Comparison of ENCODE assay signal across 15 cellular contexts in genomic region chr9:37437616-37438015, GRCh38. TPM values are rescaled to one million over a fixed set of nuclear protein-coding genes. Genes with fewer than 3 reads are reported as not detected.
DNase-seq lines count a peak whose midpoint lies in the region; ATAC-seq and TF ChIP-seq lines count a peak whose summit lies in the region.
"Had no signal": no experiment of that assay in that cellular context is flagged by ENCODE, and none has a peak within 500 bp of the region (broad histone marks: within the 10 kb centered on the region; RNA-seq: fewer than 3 reads in every experiment).

No MANE protein-coding gene starts in this region.

- no peak overlapping the region for H2AFZ ChIP-seq in smooth muscle cell (ENCODE audit: low read depth)

- H3K4me2 ChIP-seq in smooth muscle cell, result no peak overlapping the region
- H3K4me2 ChIP-seq: KMS-11 had no signal

- peaks cover 12% of the 10 kb centered on the region for H3K79me2 ChIP-seq in smooth muscle cell (ENCODE audit: low read depth)

- ATAC-seq in Right ventricle myocardium inferior, result peak; percentile 37

- peaks cover 81% of the 10 kb centered on the region for H4K20me1 ChIP-seq in smooth muscle cell (ENCODE audit: low read depth)

- H3K4me3 ChIP-seq in right atrium auricular region (no peak overlapping the region), dorsolateral prefrontal cortex (no peak overlapping the region), smooth muscle cell (no peak overlapping the region)

- peaks cover 21% of the 10 kb centered on the region for H3K36me3 Mint-ChIP-seq in mesothelial cell of epicardium

- H3K9ac ChIP-seq in smooth muscle cell (ENCODE audit: low read depth), result no peak overlapping the region
- H3K9ac ChIP-seq: KMS-11 had no signal

- H3K36me3 ChIP-seq in right atrium auricular region, result peaks cover 74% of the 10 kb centered on the region
- H3K36me3 ChIP-seq in smooth muscle cell (ENCODE audit: low read depth), result peaks cover 10% of the 10 kb centered on the region

- WGBS in smooth muscle cell (ENCODE audit: low lambda C conversion rate), result 92% methylated on average over 4 of the region's 4 CpGs

- H3K27me3 Mint-ChIP-seq in mesothelial cell of epicardium (ENCODE audit: low read depth), result no peaks in the 10 kb centered on the region

- H3K9me3 ChIP-seq in right atrium auricular region, result no peaks in the 10 kb centered on the region
- H3K9me3 ChIP-seq in smooth muscle cell (replicated peaks; ENCODE audit: low read depth), result no peaks in the 10 kb centered on the region
- H3K9me3 ChIP-seq: Caco-2 had no signal

- no peak overlapping the region for H3K4me3 Mint-ChIP-seq in mesothelial cell of epicardium
- H3K4me3 Mint-ChIP-seq: CD14-positive monocyte had no signal

- no peaks in the 10 kb centered on the region for H3K9me3 Mint-ChIP-seq in mesothelial cell of epicardium
- H3K9me3 Mint-ChIP-seq: CD14-positive monocyte had no signal

- intact Hi-C loops in Right ventricle myocardium inferior (cut with DNase I) (no loop called here), dorsolateral prefrontal cortex (cut with DNase I) (no loop called here)

- TF ChIP-seq CTCF in right atrium auricular region (IDR thresholded peaks at IDR 0.05), result no peak
- no peak for TF ChIP-seq CTCF in dorsolateral prefrontal cortex (IDR thresholded peaks at IDR 0.05 in 54 of 56, conservative IDR thresholded peaks at IDR 0.05 in 2 of 56; ENCODE audit: low read depth in 1 of 56, partially characterized antibody in 56 of 56)
- TF ChIP-seq CTCF in mesothelial cell of epicardium (IDR thresholded peaks at IDR 0.05; ENCODE audit: unreplicated experiment), result no peak
- TF ChIP-seq CTCF in smooth muscle cell (IDR thresholded peaks at IDR 0.05; ENCODE audit: borderline replicate concordance, insufficient read depth, poor library complexity, severe bottlenecking), result no peak

- H3K4me1 ChIP-seq in right atrium auricular region (peaks cover 0 to 43% of the 10 kb centered on the region in 2 donors), smooth muscle cell (ENCODE audit: low read depth) (peaks cover 16% of the 10 kb centered on the region)
- H3K4me1 ChIP-seq: Caco-2 had no signal

- no peaks in the 10 kb centered on the region for H3K4me1 Mint-ChIP-seq in mesothelial cell of epicardium

- DNase-seq in Right ventricle myocardium inferior (ENCODE audit: missing footprints) (no peak), right atrium auricular region (ENCODE audit: low spot score) (no peak), dorsolateral prefrontal cortex (peak in 1 of 10 donors; percentile 33), mesothelial cell of epicardium (ENCODE audit: low spot score in 2 of 2, unreplicated experiment in 2 of 2) (no peak), NCI-H526 (lab: John Stamatoyannopoulos, UW) (no peak), putamen (ENCODE audit: low spot score) (no peak), NCI-H524 treated with DMSO at 0.1 percent for 48 hours (lab: John Stamatoyannopoulos, UW) (no peak), smooth muscle cell (lab: John Stamatoyannopoulos, UW; ENCODE audit: unreplicated experiment) (no peak)
- DNase-seq: Caco-2, NCI-H1048, NCI-H1436 treated with DMSO at 0.1 percent for 48 hours, NCI-H2081, NCI-H82 had no signal

- H3F3A ChIP-seq in smooth muscle cell (ENCODE audit: low read depth), result peaks cover 7% of the 10 kb centered on the region

- H3K27me3 ChIP-seq in right atrium auricular region (no peaks in the 10 kb centered on the region), dorsolateral prefrontal cortex (no peaks in the 10 kb centered on the region), smooth muscle cell (ENCODE audit: low read depth) (no peaks in the 10 kb centered on the region)

- H3K27ac Mint-ChIP-seq in mesothelial cell of epicardium, result peak overlapping the region; percentile 32

- no peak overlapping the region for H3K27ac ChIP-seq in right atrium auricular region
- peak overlapping the region in 53 of 59 donors; percentile 1 to 99 (median 95) for H3K27ac ChIP-seq in dorsolateral prefrontal cortex
- H3K27ac ChIP-seq in smooth muscle cell (ENCODE audit: low read depth), result no peak overlapping the region
- H3K27ac ChIP-seq: KMS-11 had no signal

RNA-seq across cellular contexts. Expression of gene GRHPR, which starts 15.1 kb away (rescaled TPM):
- 111 TPM for total RNA-seq in Right ventricle myocardium inferior
- 100 to 1,000 TPM; 129 to 137 TPM for total RNA-seq in right atrium auricular region
- 100 to 1,000 TPM in 67 of 120 experiments, 10 to 100 TPM in 53; 73.4 to 172 (median 102) TPM for total RNA-seq in dorsolateral prefrontal cortex
- total RNA-seq in mesothelial cell of epicardium, result 99.5 to 106 TPM (median 102 TPM) in 3 replicates
- 97.5 and 128 TPM in 2 replicates for total RNA-seq in smooth muscle cell
- polyA plus RNA-seq in smooth muscle cell, result 89.3 and 118 TPM in 2 replicates

RNA-seq across cellular contexts. Expression of gene ZBTB5, which starts 27.6 kb away (rescaled TPM):
- 5.1 TPM for total RNA-seq in Right ventricle myocardium inferior
- 1 to 10 TPM; 4.9 to 9.9 TPM for total RNA-seq in right atrium auricular region
- total RNA-seq in dorsolateral prefrontal cortex, result 10 to 100 TPM in 57 of 120 experiments, 1 to 10 TPM in 63; 6.8 to 16.0 (median 10.0) TPM
- total RNA-seq in mesothelial cell of epicardium, result 34.2 to 35.3 TPM (median 35.2 TPM) in 3 replicates
- total RNA-seq in smooth muscle cell, result 21.8 and 29.0 TPM in 2 replicates
- polyA plus RNA-seq in smooth muscle cell, result 4.2 and 4.3 TPM in 2 replicates

RNA-seq across cellular contexts. Expression of gene POLR1E, which starts 48.1 kb away (rescaled TPM):
- 10.5 TPM for total RNA-seq in Right ventricle myocardium inferior
- 10 to 100 TPM in 1 of 2 donors, 1 to 10 TPM in 1; 9.6 to 13.3 TPM for total RNA-seq in right atrium auricular region
- 10 to 100 TPM; 10.9 to 24.1 (median 16.7) TPM for total RNA-seq in dorsolateral prefrontal cortex
- 24.9 to 27.3 TPM (median 26.1 TPM) in 3 replicates for total RNA-seq in mesothelial cell of epicardium
- 10.9 and 16.8 TPM in 2 replicates for total RNA-seq in smooth muscle cell
- 9.0 and 12.6 TPM in 2 replicates for polyA plus RNA-seq in smooth muscle cell

Comparison
In these comparisons a context has a peak if more than half of its experiments do, and no peak if none do; other contexts are left out.
1. H3K27ac ChIP-seq: peak in dorsolateral prefrontal cortex (53 of 59); none in right atrium auricular region (0 of 2) and smooth muscle cell (single experiment).